ENCODE assay signal across 33 cellular contexts in the genomic region with DNA sequence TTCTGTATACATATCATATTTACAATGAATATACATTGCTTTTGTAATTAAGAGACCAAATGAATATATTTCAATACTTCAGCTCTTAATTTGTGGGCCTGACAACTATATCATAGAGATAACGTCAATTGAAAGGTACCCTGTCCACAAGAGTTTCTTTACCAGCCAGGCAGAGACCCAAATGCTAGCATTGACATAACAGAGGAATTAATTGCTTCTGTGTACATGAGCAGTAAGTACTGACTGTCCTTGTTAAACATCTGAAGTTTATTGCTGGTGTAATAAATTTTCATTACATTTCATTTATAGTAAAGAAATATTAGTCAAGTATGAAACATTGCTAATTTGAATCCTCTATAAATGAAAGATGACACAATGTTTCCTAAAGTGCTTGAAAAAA.
"Had no signal": no experiment of that assay in that cellular context is flagged by ENCODE, and none has a peak within 500 bp of the region (broad histone marks: within the 10 kb centered on the region; RNA-seq: fewer than 3 reads in every experiment).

No MANE protein-coding gene starts in this region.

- FAIRE-seq: astrocyte, bronchial epithelial cell had no signal

- H3K9me3 ChIP-seq: adrenal gland, ascending aorta, body of pancreas, breast epithelium had no signal

- H3K36me3 ChIP-seq: adrenal gland, ascending aorta, brain microvascular endothelial cell, breast epithelium, cardiac muscle cell had no signal

- H3K4me1 ChIP-seq: adrenal gland, ascending aorta, breast epithelium had no signal

- DNase-seq: activated effector memory CD4-positive, alpha-beta T cell treated with anti-CD3 and anti-CD28 coated beads, Interleukin-2, amount 50 U/mL, for 16 hours; activated effector memory CD4-positive, alpha-beta T cell treated with Interleukin-2 at 50 U/mL for 16 hours; activated gamma-delta T cell; activated gamma-delta T cell treated with Interleukin-2 at 50 U/mL for 16 hours; activated naive CD4-positive, alpha-beta T cell; activated naive CD4-positive, alpha-beta T cell treated with anti-CD3 and anti-CD28 coated beads for 36 hours; activated naive CD4-positive, alpha-beta T cell treated with anti-CD3 and anti-CD28 coated beads, Interleukin-2, amount 10 ng/mL, durations not matched to agents 7 days and 5 days; activated naive CD4-positive, alpha-beta T cell treated with anti-CD3 and anti-CD28 coated beads, Interleukin-2, amount 50 U/mL, for 16 hours; activated naive CD4-positive, alpha-beta T cell treated with Interleukin-2 at 50 U/mL for 16 hours; activated naive CD8-positive, alpha-beta T cell treated with anti-CD3 and anti-CD28 coated beads for 36 hours; activated naive CD8-positive, alpha-beta T cell treated with anti-CD3 and anti-CD28 coated beads, Interleukin-2, amount 10 ng/mL, durations not matched to agents 7 days and 5 days; activated naive CD8-positive, alpha-beta T cell treated with anti-CD3 and anti-CD28 coated beads, Interleukin-2, amount 50 U/mL, for 24 hours; activated T-cell treated with anti-CD3 and anti-CD28 coated beads, Interleukin-2, amount 50 U/mL, for 1 hour; activated T-cell treated with anti-CD3 and anti-CD28 coated beads, Interleukin-2, amount 50 U/mL, for 24 hours; activated T-cell treated with anti-CD3 and anti-CD28 coated beads, Interleukin-2, amount 50 U/mL, for 4 hours; activated T-cell treated with anti-CD3 and anti-CD28 coated beads, Interleukin-2, amount 50 U/mL, for 72 hours; adrenal gland; amniotic stem cell; amygdala; anterior cingulate cortex; aorta; body of pancreas; brain microvascular endothelial cell; caudate nucleus; central memory CD4-positive, alpha-beta T cell; cerebellar nuclear complex had no signal

- ATAC-seq: activated naive CD4-positive, alpha-beta T cell treated with anti-CD3 and anti-CD28 coated beads, Interleukin-2, amount 50 U/mL, for 72 hours; activated naive CD8-positive, alpha-beta T cell treated with anti-CD3 and anti-CD28 coated beads, Interleukin-2, amount 50 U/mL, for 24 hours; activated T-cell treated with anti-CD3 and anti-CD28 coated beads, Interleukin-2, amount 50 U/mL, for 4 hours; activated T-cell treated with anti-CD3 and anti-CD28 coated beads, Interleukin-2, amount 50 U/mL, for 72 hours; activated T-helper 17 cell treated with anti-CD3 and anti-CD28 coated beads, Interleukin-2, amount 50 U/mL, for 72 hours; body of pancreas had no signal

- H3K27ac ChIP-seq: adrenal gland, ascending aorta, body of pancreas, brain microvascular endothelial cell, breast epithelium, cardiac muscle cell had no signal

- H3K4me3 ChIP-seq: adrenal gland, ascending aorta, body of pancreas, breast epithelium, cardiac muscle cell had no signal

- H3K27me3 ChIP-seq: adrenal gland, ascending aorta, body of pancreas, brain microvascular endothelial cell, breast epithelium, cardiac muscle cell had no signal
